Comparison of ENCODE assay signal across 8 cellular contexts in genomic region chr6:52815167-52816092, GRCh38. TPM values are rescaled to one million over a fixed set of nuclear protein-coding genes. Genes with fewer than 3 reads are reported as not detected.
A peak's percentile ranks its signal among the peaks of the same experiment; 100 is the strongest.
DNase-seq lines count a peak whose midpoint lies in the region; ATAC-seq and TF ChIP-seq lines count a peak whose summit lies in the region.

No MANE protein-coding gene starts in this region.

- H3K9me3 ChIP-seq in CD4-positive, alpha-beta T cell (ENCODE audit: control insufficient read depth, low read length) = no peaks in the 10 kb centered on the region
- no peaks in the 10 kb centered on the region for H3K9me3 ChIP-seq in OCI-LY1 (ENCODE audit: low read length)

- no peak overlapping the region for H3K27ac Mint-ChIP-seq in CD4-positive, alpha-beta T cell
- peak overlapping the region; percentile 53 for H3K27ac Mint-ChIP-seq in activated T-cell treated with anti-CD3 and anti-CD28 coated beads, Interleukin-2, amount 50 U/mL, for 72 hours
- no peak overlapping the region for H3K27ac Mint-ChIP-seq in progenitor cell of endocrine pancreas

- H3K27me3 Mint-ChIP-seq in CD4-positive, alpha-beta T cell = peaks cover 14% of the 10 kb centered on the region
- H3K27me3 Mint-ChIP-seq in activated T-cell treated with anti-CD3 and anti-CD28 coated beads, Interleukin-2, amount 50 U/mL, for 72 hours (ENCODE audit: low read depth) = peaks cover 33% of the 10 kb centered on the region
- H3K27me3 Mint-ChIP-seq in progenitor cell of endocrine pancreas = no peaks in the 10 kb centered on the region

- H3K9me3 Mint-ChIP-seq in CD4-positive, alpha-beta T cell = no peaks in the 10 kb centered on the region
- no peaks in the 10 kb centered on the region for H3K9me3 Mint-ChIP-seq in activated T-cell treated with anti-CD3 and anti-CD28 coated beads, Interleukin-2, amount 50 U/mL, for 72 hours
- H3K9me3 Mint-ChIP-seq in progenitor cell of endocrine pancreas (ENCODE audit: low read depth) = no peaks in the 10 kb centered on the region

- no peaks in the 10 kb centered on the region for H3K4me1 Mint-ChIP-seq in CD4-positive, alpha-beta T cell (ENCODE audit: low read depth)
- peaks cover 5% of the 10 kb centered on the region for H3K4me1 Mint-ChIP-seq in activated T-cell treated with anti-CD3 and anti-CD28 coated beads, Interleukin-2, amount 50 U/mL, for 72 hours (ENCODE audit: low read depth)
- H3K4me1 Mint-ChIP-seq in progenitor cell of endocrine pancreas (ENCODE audit: low read depth) = no peaks in the 10 kb centered on the region

- peak; percentile 69 for ATAC-seq in CD4-positive, alpha-beta T cell (ENCODE audit: poor library complexity)
- peak; percentile 87 for ATAC-seq in GM19043 (IDR thresholded peaks at IDR 0.05; ENCODE audit: low read depth, unreplicated experiment)
- peak; percentile 89 for ATAC-seq in HG03378 (IDR thresholded peaks at IDR 0.05; ENCODE audit: unreplicated experiment)
- peak; percentile 69 to 78 for ATAC-seq in activated T-cell treated with anti-CD3 and anti-CD28 coated beads, Interleukin-2, amount 50 U/mL, for 72 hours (replicated peaks in 1 of 2)
- peak; percentile 94 for ATAC-seq in foreskin keratinocyte

- H3K79me2 ChIP-seq in OCI-LY1 (ENCODE audit: insufficient read depth, low read length) = no peaks in the 10 kb centered on the region

- no peaks in the 10 kb centered on the region for H3F3A ChIP-seq in OCI-LY1 (ENCODE audit: insufficient read depth, low read length)

- no peak overlapping the region for H3K9ac ChIP-seq in OCI-LY1 (ENCODE audit: low read length)

- no peaks in the 10 kb centered on the region for H4K20me1 ChIP-seq in OCI-LY1 (ENCODE audit: insufficient read depth, low read length)

- no peak overlapping the region for H3K4me3 ChIP-seq in OCI-LY1 (ENCODE audit: low read depth, low read length, poor library complexity, severe bottlenecking)

- H3K4me1 ChIP-seq in OCI-LY1 (ENCODE audit: insufficient read depth, low read length, severe bottlenecking) (no peaks in the 10 kb centered on the region), foreskin keratinocyte (no peaks in the 10 kb centered on the region)

- CTCF ChIA-PET in CD4-positive, alpha-beta T cell (lab: Charles Lee) = no interaction called here

- TF ChIP-seq CTCF in CD4-positive, alpha-beta T cell (IDR thresholded peaks at IDR 0.05) = peak; percentile 64
- TF ChIP-seq CTCF in OCI-LY1 (IDR thresholded peaks at IDR 0.05; ENCODE audit: low read length) (peak; percentile 76), foreskin keratinocyte (conservative IDR thresholded peaks at IDR 0.05) (peak; percentile 65), progenitor cell of endocrine pancreas (IDR thresholded peaks at IDR 0.05; ENCODE audit: unreplicated experiment) (peak; percentile 67)

- H3K9me2 ChIP-seq in OCI-LY1 (ENCODE audit: low read depth, low read length) = no peaks in the 10 kb centered on the region

- H3K4me3 Mint-ChIP-seq in CD4-positive, alpha-beta T cell = no peak overlapping the region
- no peak overlapping the region for H3K4me3 Mint-ChIP-seq in activated T-cell treated with anti-CD3 and anti-CD28 coated beads, Interleukin-2, amount 50 U/mL, for 72 hours
- H3K4me3 Mint-ChIP-seq in progenitor cell of endocrine pancreas (ENCODE audit: low read depth) = no peak overlapping the region

- H3K36me3 Mint-ChIP-seq in CD4-positive, alpha-beta T cell (ENCODE audit: low read depth) = no peaks in the 10 kb centered on the region
- H3K36me3 Mint-ChIP-seq in activated T-cell treated with anti-CD3 and anti-CD28 coated beads, Interleukin-2, amount 50 U/mL, for 72 hours (ENCODE audit: insufficient read depth in 2 of 2) = no peaks in the 10 kb centered on the region
- H3K36me3 Mint-ChIP-seq in progenitor cell of endocrine pancreas (ENCODE audit: insufficient read depth) = no peaks in the 10 kb centered on the region

- intact Hi-C loops in CD4-positive, alpha-beta T cell (cut with DNase I, micrococcal nuclease) = loop anchor here in 1 of 2 experiments (10.0 kb wide), 1 partner anchor 669 kb away; no protein-coding TSS in a partner anchor

- H3K4me2 ChIP-seq in OCI-LY1 (ENCODE audit: low read length) = no peak overlapping the region

- no peaks in the 10 kb centered on the region for H3K27me3 ChIP-seq in CD4-positive, alpha-beta T cell (ENCODE audit: control insufficient read depth, insufficient read depth, low read length)
- H3K27me3 ChIP-seq in OCI-LY1 (ENCODE audit: insufficient read depth, low read length) (no peaks in the 10 kb centered on the region), foreskin keratinocyte (peaks cover 5% of the 10 kb centered on the region)

- POLR2A ChIA-PET in CD4-positive, alpha-beta T cell (lab: Charles Lee) = no interaction called here

- H3K36me3 ChIP-seq in OCI-LY1 (ENCODE audit: insufficient read depth, low read length) = no peaks in the 10 kb centered on the region

- H3K27ac ChIP-seq in CD4-positive, alpha-beta T cell (ENCODE audit: low read depth, low read length) = no peak overlapping the region
- H3K27ac ChIP-seq in OCI-LY1 (ENCODE audit: low read depth, low read length, poor library complexity, severe bottlenecking) = no peak overlapping the region
- no peak overlapping the region for H3K27ac ChIP-seq in foreskin keratinocyte

- DNase-seq in CD4-positive, alpha-beta T cell = peak in 6 of 10 experiments; percentile 9 to 19 (median 12)
- DNase-seq in activated T-cell treated with anti-CD3 and anti-CD28 coated beads, Interleukin-2, amount 50 U/mL, for 72 hours = peak; percentile 42 to 50
- DNase-seq in foreskin keratinocyte = peak in 1 of 2 donors; percentile 20
- DNase-seq in progenitor cell of endocrine pancreas (ENCODE audit: low spot score, unreplicated experiment) = peak; percentile 34
- no peak for DNase-seq in OCI-M2 (lab: John Stamatoyannopoulos, UW; ENCODE audit: unreplicated experiment)

- H2AFZ ChIP-seq in OCI-LY1 (ENCODE audit: low read length) = no peak overlapping the region

RNA-seq across cellular contexts. Expression of gene GSTA1, which starts 11.8 kb away (rescaled TPM):
- not detected for total RNA-seq in CD4-positive, alpha-beta T cell
- total RNA-seq in activated T-cell treated with anti-CD3 and anti-CD28 coated beads, Interleukin-2, amount 50 U/mL, for 72 hours = not detected
- not detected in 2 replicates for total RNA-seq in foreskin keratinocyte
- polyA plus RNA-seq in foreskin keratinocyte = not detected in 2 replicates
- total RNA-seq in progenitor cell of endocrine pancreas = 25.8 and 26.8 TPM in 2 replicates

RNA-seq across cellular contexts. Expression of gene GSTA5, which starts 25.2 kb away (rescaled TPM):
- total RNA-seq in CD4-positive, alpha-beta T cell = not detected
- not detected for total RNA-seq in activated T-cell treated with anti-CD3 and anti-CD28 coated beads, Interleukin-2, amount 50 U/mL, for 72 hours
- total RNA-seq in foreskin keratinocyte (not detected in 2 replicates), progenitor cell of endocrine pancreas (not detected in 2 replicates)
- not detected in 2 replicates for polyA plus RNA-seq in foreskin keratinocyte

RNA-seq across cellular contexts. Expression of gene GSTA2, which starts 52.2 kb away (rescaled TPM):
- total RNA-seq in CD4-positive, alpha-beta T cell = not detected
- not detected for total RNA-seq in activated T-cell treated with anti-CD3 and anti-CD28 coated beads, Interleukin-2, amount 50 U/mL, for 72 hours
- not detected in 2 replicates for total RNA-seq in foreskin keratinocyte
- not detected in 2 replicates for polyA plus RNA-seq in foreskin keratinocyte
- total RNA-seq in progenitor cell of endocrine pancreas = 4.6 and 10.7 TPM in 2 replicates

Comparison
In these comparisons a context has a peak if more than half of its experiments do, and no peak if none do; other contexts are left out.
1. RNA of gene GSTA1, which starts 11.8 kb away (total RNA-seq): 25.8 to 26.8 TPM in progenitor cell of endocrine pancreas; not detected in CD4-positive, alpha-beta T cell, not detected in activated T-cell treated with anti-CD3 and anti-CD28 coated beads, Interleukin-2, amount 50 U/mL, for 72 hours and not detected in foreskin keratinocyte; every median in the first group is over 10 times any median in the second.
2. Peak in every context shown above with its lines, with median percentiles within 50 percentile points of each other: ATAC-seq and CTCF ChIP-seq.